20 cellular contexts compared by ENCODE assay signal in genomic region chr17:76402711-76403110, GRCh38.
"Had no signal": no experiment of that assay in that cellular context is flagged by ENCODE, and none has a peak within 500 bp of the region (broad histone marks: within the 10 kb centered on the region; RNA-seq: fewer than 3 reads in every experiment).

No MANE protein-coding gene starts in this region.

- H3K27me3 Mint-ChIP-seq: naive thymus-derived CD4-positive, alpha-beta T cell had no signal

- H3K4me1 ChIP-seq: vagina had no signal

- H3K9me3 Mint-ChIP-seq: naive thymus-derived CD4-positive, alpha-beta T cell; nephron progenitor cell had no signal

- DNase-seq: effector memory CD4-positive, alpha-beta T cell; gastrocnemius medialis; hypothalamus; mesenchymal stem cell; midbrain; naive thymus-derived CD4-positive, alpha-beta T cell; nephron progenitor cell; stimulated activated CD4-positive, alpha-beta T cell treated with anti-CD3 and anti-CD28 coated beads, Interleukin-2, amount 100 ng/mL, for 48 hours; stimulated activated naive CD8-positive, alpha-beta T cell treated with anti-CD3 and anti-CD28 coated beads, Interleukin-15, Interleukin-2, amounts not matched to agents 100 U/mL and 50 U/mL, for 24 hours; thyroid gland; upper lobe of left lung had no signal

- ATAC-seq: gastrocnemius medialis; heart right ventricle; left ventricle myocardium superior; naive thymus-derived CD4-positive, alpha-beta T cell; right cardiac atrium; stimulated activated naive CD8-positive, alpha-beta T cell treated with anti-CD3 and anti-CD28 coated beads, Interleukin-15, Interleukin-2, amounts not matched to agents 100 U/mL and 50 U/mL, for 24 hours had no signal

- H3K4me3 ChIP-seq: esophagus muscularis mucosa, gastrocnemius medialis, heart right ventricle, lung, smooth muscle cell, suprapubic skin, thyroid gland, upper lobe of left lung, vagina had no signal

- H3K9me3 ChIP-seq: esophagus muscularis mucosa, gastrocnemius medialis, heart right ventricle, suprapubic skin, thyroid gland, upper lobe of left lung, vagina had no signal

- H3K4me3 Mint-ChIP-seq: naive thymus-derived CD4-positive, alpha-beta T cell; nephron progenitor cell had no signal

- H3K27ac Mint-ChIP-seq: nephron progenitor cell had no signal

- H3K27me3 ChIP-seq: esophagus muscularis mucosa, gastrocnemius medialis, heart right ventricle, suprapubic skin, thyroid gland, upper lobe of left lung, vagina had no signal

- H3K27ac ChIP-seq: epithelial cell of prostate, esophagus muscularis mucosa, gastrocnemius medialis, suprapubic skin, thyroid gland, upper lobe of left lung, vagina had no signal
